In genomic region chr9:128162215-128163026, GRCh38 we compare ENCODE assay signal across 11 cellular contexts. TPM values are rescaled to one million over a fixed set of nuclear protein-coding genes. Genes with fewer than 3 reads are reported as not detected.
DNase-seq lines count a peak whose midpoint lies in the region; ATAC-seq and TF ChIP-seq lines count a peak whose summit lies in the region.
"Had no signal": no experiment of that assay in that cellular context is flagged by ENCODE, and none has a peak within 500 bp of the region (broad histone marks: within the 10 kb centered on the region; RNA-seq: fewer than 3 reads in every experiment).

No MANE protein-coding gene starts in this region.

- POLR2A ChIA-PET in activated CD4-positive, alpha-beta T cell treated with anti-CD3 and anti-CD28 coated beads for 36 hours (lab: Charles Lee) = no interaction called here
- POLR2A ChIA-PET in activated CD8-positive, alpha-beta T cell treated with anti-CD3 and anti-CD28 coated beads, Interleukin-2, amount 10 ng/mL, durations not matched to agents 7 days and 5 days (lab: Charles Lee) = interaction anchor here (0.9 kb wide), 1 partner anchor 276 kb away, joined by 3 read pairs; no protein-coding TSS in a partner anchor
- POLR2A ChIA-PET in HEK293T (lab: Yijun Ruan, JAX) = interaction anchor here (0.7 to 1.6 kb wide), 3 partner anchors 29 to 736 kb away, joined by 3 to 5 read pairs (median 4); partner anchors contain the start of genes CIZ1 and URM1

- no peak for TF ChIP-seq POLR2A in spleen (IDR thresholded peaks at IDR 0.05)

- intact Hi-C loops in activated CD4-positive, alpha-beta T cell treated with anti-CD3 and anti-CD28 coated beads for 36 hours (cut with DNase I, micrococcal nuclease) = no loop called here
- intact Hi-C loops in spleen (cut with DNase I; ENCODE audit: low total_unique reads) = no loop called here

- H3K27me3 ChIP-seq in spleen (replicated peaks in 1 of 7) = no peaks in the 10 kb centered on the region

- peak overlapping the region; percentile 35 for H3K4me3 Mint-ChIP-seq in activated CD4-positive, alpha-beta T cell treated with anti-CD3 and anti-CD28 coated beads for 36 hours
- peak overlapping the region; percentile 81 for H3K4me3 Mint-ChIP-seq in activated CD8-positive, alpha-beta T cell treated with anti-CD3 and anti-CD28 coated beads, Interleukin-2, amount 10 ng/mL, durations not matched to agents 7 days and 5 days

- TF ChIP-seq CTCF in foreskin fibroblast (IDR thresholded peaks at IDR 0.05; ENCODE audit: low read depth, low read length) (no peak), spleen (IDR thresholded peaks at IDR 0.05 in 8 of 11, conservative IDR thresholded peaks at IDR 0.05 in 3 of 11) (no peak)

- H3K9me3 Mint-ChIP-seq in activated CD4-positive, alpha-beta T cell treated with anti-CD3 and anti-CD28 coated beads for 36 hours (ENCODE audit: low read depth) = no peaks in the 10 kb centered on the region
- H3K9me3 Mint-ChIP-seq in activated CD8-positive, alpha-beta T cell treated with anti-CD3 and anti-CD28 coated beads, Interleukin-2, amount 10 ng/mL, durations not matched to agents 7 days and 5 days (ENCODE audit: insufficient read depth) = no peaks in the 10 kb centered on the region

- H3K27me3 Mint-ChIP-seq in activated CD4-positive, alpha-beta T cell treated with anti-CD3 and anti-CD28 coated beads for 36 hours = no peaks in the 10 kb centered on the region
- no peaks in the 10 kb centered on the region for H3K27me3 Mint-ChIP-seq in activated CD8-positive, alpha-beta T cell treated with anti-CD3 and anti-CD28 coated beads, Interleukin-2, amount 10 ng/mL, durations not matched to agents 7 days and 5 days (ENCODE audit: low read depth)

- H3K36me3 ChIP-seq in spleen = peaks cover 0 to 56% (median 39%) of the 10 kb centered on the region in 6 donors

- peak overlapping the region in 3 of 8 donors; percentile 27 to 51 (median 34) for H3K27ac ChIP-seq in spleen

- no peaks in the 10 kb centered on the region for H3K9me3 ChIP-seq in spleen

- H3K4me1 ChIP-seq in spleen = peaks cover 8 to 55% (median 26%) of the 10 kb centered on the region in 6 donors

- CTCF ChIA-PET in activated CD4-positive, alpha-beta T cell treated with anti-CD3 and anti-CD28 coated beads for 36 hours (lab: Charles Lee) = no interaction called here
- CTCF ChIA-PET in activated CD8-positive, alpha-beta T cell treated with anti-CD3 and anti-CD28 coated beads, Interleukin-2, amount 10 ng/mL, durations not matched to agents 7 days and 5 days (lab: Charles Lee) = no interaction called here
- CTCF ChIA-PET in HEK293T (lab: Yijun Ruan, JAX) = no interaction called here

- ATAC-seq in activated CD4-positive, alpha-beta T cell treated with anti-CD3 and anti-CD28 coated beads for 36 hours = no peak
- no peak for ATAC-seq in activated CD8-positive, alpha-beta T cell treated with anti-CD3 and anti-CD28 coated beads, Interleukin-2, amount 10 ng/mL, durations not matched to agents 7 days and 5 days
- ATAC-seq: sciatic nerve had no signal

- peaks cover 18% of the 10 kb centered on the region for H3K36me3 Mint-ChIP-seq in activated CD4-positive, alpha-beta T cell treated with anti-CD3 and anti-CD28 coated beads for 36 hours (ENCODE audit: low read depth)
- peaks cover 25% of the 10 kb centered on the region for H3K36me3 Mint-ChIP-seq in activated CD8-positive, alpha-beta T cell treated with anti-CD3 and anti-CD28 coated beads, Interleukin-2, amount 10 ng/mL, durations not matched to agents 7 days and 5 days (ENCODE audit: low read depth)

- WGBS in spleen, 5 donors = 57 to 86% (median 83%) methylated on average over 10 of the region's 10 CpGs

- H3K4me3 ChIP-seq in foreskin fibroblast (ENCODE audit: low read depth in 1 of 2, low read length in 2 of 2) (no peak overlapping the region), spleen (no peak overlapping the region)

- no peak for DNase-seq in activated CD4-positive, alpha-beta T cell treated with anti-CD3 and anti-CD28 coated beads for 36 hours
- DNase-seq in activated CD4-positive, alpha-beta T cell treated with anti-CD3 and anti-CD28 coated beads for 1 hour = no peak
- DNase-seq in activated CD8-positive, alpha-beta T cell treated with anti-CD3 and anti-CD28 coated beads, Interleukin-2, amount 10 ng/mL, durations not matched to agents 7 days and 5 days = no peak
- DNase-seq in foreskin fibroblast = peak; percentile 32 to 59
- peak; percentile 47 for DNase-seq in spleen
- no peak for DNase-seq in HEK293T (ENCODE audit: extremely low spot score)
- DNase-seq in globus pallidus (ENCODE audit: low spot score) = no peak
- no peak for DNase-seq in NCI-H510A (lab: John Stamatoyannopoulos, UW)
- DNase-seq: NCI-H1417 treated with DMSO at 0.1 percent for 48 hours had no signal

- peak overlapping the region; percentile 14 for H3K27ac Mint-ChIP-seq in activated CD4-positive, alpha-beta T cell treated with anti-CD3 and anti-CD28 coated beads for 36 hours
- peak overlapping the region; percentile 8 for H3K27ac Mint-ChIP-seq in activated CD8-positive, alpha-beta T cell treated with anti-CD3 and anti-CD28 coated beads, Interleukin-2, amount 10 ng/mL, durations not matched to agents 7 days and 5 days

- H3K4me1 Mint-ChIP-seq in activated CD4-positive, alpha-beta T cell treated with anti-CD3 and anti-CD28 coated beads for 36 hours = peaks cover 19% of the 10 kb centered on the region
- peaks cover 21% of the 10 kb centered on the region for H3K4me1 Mint-ChIP-seq in activated CD8-positive, alpha-beta T cell treated with anti-CD3 and anti-CD28 coated beads, Interleukin-2, amount 10 ng/mL, durations not matched to agents 7 days and 5 days (ENCODE audit: low read depth)

TF ChIP-seq in HEK293T, 16 proteins besides CTCF, POLR2A, EP300 and RAD21:
- no peak for TF ChIP-seq ZNF384 (IDR thresholded peaks at IDR 0.05)
- TF ChIP-seq LEF1 (IDR thresholded peaks at IDR 0.05; ENCODE audit: borderline replicate concordance) = no peak
- TF ChIP-seq BHLHE40 (IDR thresholded peaks at IDR 0.05; ENCODE audit: borderline replicate concordance) = no peak
- TF ChIP-seq L3MBTL2 (conservative IDR thresholded peaks at IDR 0.05) = no peak
- no peak for TF ChIP-seq NFRKB (IDR thresholded peaks at IDR 0.05)
- TF ChIP-seq CTBP1 (IDR thresholded peaks at IDR 0.05; ENCODE audit: borderline replicate concordance) = no peak
- TF ChIP-seq ARNT (IDR thresholded peaks at IDR 0.05) = no peak
- no peak for TF ChIP-seq FOXK2 (IDR thresholded peaks at IDR 0.05)
- no peak for TF ChIP-seq SUZ12 (IDR thresholded peaks at IDR 0.05)
- TF ChIP-seq FOXM1 (IDR thresholded peaks at IDR 0.05; ENCODE audit: borderline replicate concordance) = no peak
- no peak for TF ChIP-seq HDGF (IDR thresholded peaks at IDR 0.05; ENCODE audit: borderline replicate concordance)
- no peak for TF ChIP-seq TARDBP (IDR thresholded peaks at IDR 0.05)

RNA-seq across cellular contexts. Expression of gene BBLN, which starts 2.4 kb away (rescaled TPM):
- 10 to 100 TPM; 64.4 to 68.5 TPM for total RNA-seq in activated CD4-positive, alpha-beta T cell treated with anti-CD3 and anti-CD28 coated beads for 36 hours
- total RNA-seq in activated CD8-positive, alpha-beta T cell treated with anti-CD3 and anti-CD28 coated beads, Interleukin-2, amount 10 ng/mL, durations not matched to agents 7 days and 5 days = 100 to 1,000 TPM in 1 of 2 experiments, 10 to 100 TPM in 1; 94.3 to 105 TPM
- 100 to 1,000 TPM in 3 of 7 donors, 10 to 100 TPM in 4; 43.5 to 220 (median 59.2) TPM for total RNA-seq in spleen
- polyA plus RNA-seq in spleen = 100 to 1,000 TPM; 152 to 201 (median 178) TPM

RNA-seq across cellular contexts. Expression of gene LCN2, which starts 13.2 kb away (rescaled TPM):
- total RNA-seq in activated CD4-positive, alpha-beta T cell treated with anti-CD3 and anti-CD28 coated beads for 36 hours = not detected
- not detected for total RNA-seq in activated CD8-positive, alpha-beta T cell treated with anti-CD3 and anti-CD28 coated beads, Interleukin-2, amount 10 ng/mL, durations not matched to agents 7 days and 5 days
- 100 to 1,000 TPM in 1 of 7 donors, 10 to 100 TPM in 5, 1 to 10 TPM in 1; 7.7 to 218 (median 20.3) TPM for total RNA-seq in spleen
- 10 to 100 TPM; 10.7 to 17.5 (median 13.3) TPM for polyA plus RNA-seq in spleen
- total RNA-seq: activated CD8-positive, alpha-beta memory T cell treated with anti-CD3 and anti-CD28 coated beads for 36 hours had no signal

RNA-seq across cellular contexts. Expression of gene CIZ1, which starts 29.0 kb away (rescaled TPM):
- total RNA-seq in activated CD4-positive, alpha-beta T cell treated with anti-CD3 and anti-CD28 coated beads for 36 hours = 100 to 1,000 TPM in 1 of 2 experiments, 10 to 100 TPM in 1; 79.5 to 110 TPM
- total RNA-seq in activated CD8-positive, alpha-beta T cell treated with anti-CD3 and anti-CD28 coated beads, Interleukin-2, amount 10 ng/mL, durations not matched to agents 7 days and 5 days = 100 to 1,000 TPM; 121 to 127 TPM
- 10 to 100 TPM; 61.9 to 98.2 (median 89.2) TPM for total RNA-seq in spleen
- 10 to 100 TPM; 24.7 to 50.0 (median 34.5) TPM for polyA plus RNA-seq in spleen

RNA-seq across cellular contexts. Expression of gene PTGES2, which starts 34.9 kb away (rescaled TPM):
- 10 to 100 TPM; 47.7 to 48.5 TPM for total RNA-seq in activated CD4-positive, alpha-beta T cell treated with anti-CD3 and anti-CD28 coated beads for 36 hours
- total RNA-seq in activated CD8-positive, alpha-beta T cell treated with anti-CD3 and anti-CD28 coated beads, Interleukin-2, amount 10 ng/mL, durations not matched to agents 7 days and 5 days = 10 to 100 TPM; 51.8 to 57.7 TPM
- 10 to 100 TPM; 45.2 to 66.6 (median 58.5) TPM for total RNA-seq in spleen
- 10 to 100 TPM; 45.8 to 71.2 (median 54.0) TPM for polyA plus RNA-seq in spleen

RNA-seq across cellular contexts. Expression of gene DNM1, which starts 40.8 kb away (rescaled TPM):
- under 1 TPM; 0.50 to 0.72 TPM for total RNA-seq in activated CD4-positive, alpha-beta T cell treated with anti-CD3 and anti-CD28 coated beads for 36 hours
- total RNA-seq in activated CD8-positive, alpha-beta T cell treated with anti-CD3 and anti-CD28 coated beads, Interleukin-2, amount 10 ng/mL, durations not matched to agents 7 days and 5 days = under 1 TPM; 0.21 to 0.29 TPM
- total RNA-seq in spleen = 1 to 10 TPM in 6 of 7 donors, under 1 TPM in 1; 0.42 to 3.6 (median 2.1) TPM
- 1 to 10 TPM; 1.2 to 1.3 (median 1.3) TPM for polyA plus RNA-seq in spleen

Comparison
In these comparisons a context has a peak if more than half of its experiments do, and no peak if none do; other contexts are left out.
1. DNase-seq: peak in foreskin fibroblast (2 of 2) and spleen (single experiment); none in activated CD4-positive, alpha-beta T cell treated with anti-CD3 and anti-CD28 coated beads for 36 hours (single experiment), activated CD4-positive, alpha-beta T cell treated with anti-CD3 and anti-CD28 coated beads for 1 hour (single experiment), activated CD8-positive, alpha-beta T cell treated with anti-CD3 and anti-CD28 coated beads, Interleukin-2, amount 10 ng/mL, durations not matched to agents 7 days and 5 days (single experiment), HEK293T (single experiment), globus pallidus (single experiment) and NCI-H510A (single experiment).
2. RNA of gene LCN2, which starts 13.2 kb away (total RNA-seq): 7.7 to 218 TPM in spleen; not detected in activated CD4-positive, alpha-beta T cell treated with anti-CD3 and anti-CD28 coated beads for 36 hours and not detected in activated CD8-positive, alpha-beta T cell treated with anti-CD3 and anti-CD28 coated beads, Interleukin-2, amount 10 ng/mL, durations not matched to agents 7 days and 5 days; every median in the first group is over 4 times any median in the second.